ENCODE assay signal across 20 cellular contexts in genomic region chr16:85789773-85790172, GRCh38. TPM values are rescaled to one million over a fixed set of nuclear protein-coding genes. Genes with fewer than 3 reads are reported as not detected.
DNase-seq lines count a peak whose midpoint lies in the region; ATAC-seq, FAIRE-seq and TF ChIP-seq lines count a peak whose summit lies in the region.
"Had no signal": no experiment of that assay in that cellular context is flagged by ENCODE, and none has a peak within 500 bp of the region (broad histone marks: within the 10 kb centered on the region; RNA-seq: fewer than 3 reads in every experiment).

No MANE protein-coding gene starts in this region.

- no peaks in the 10 kb centered on the region for H3K27me3 Mint-ChIP-seq in CD4-positive, CD25-positive, alpha-beta regulatory T cell
- no peaks in the 10 kb centered on the region for H3K27me3 Mint-ChIP-seq in CD4-positive, alpha-beta T cell
- H3K27me3 Mint-ChIP-seq in activated CD8-positive, alpha-beta T cell treated with anti-CD3 and anti-CD28 coated beads for 36 hours, result no peaks in the 10 kb centered on the region
- H3K27me3 Mint-ChIP-seq: CD8-positive, alpha-beta memory T cell had no signal

- H3K4me3 ChIP-seq in CD4-positive, CD25-positive, alpha-beta regulatory T cell (ENCODE audit: low read depth, low read length), result no peak overlapping the region
- no peak overlapping the region for H3K4me3 ChIP-seq in endothelial cell of umbilical vein (replicated peaks in 1 of 3; ENCODE audit: insufficient read depth in 1 of 3, low read depth in 1 of 3, low read length in 3 of 3)
- H3K4me3 ChIP-seq: SJSA1 had no signal

- H3K9me3 Mint-ChIP-seq in CD4-positive, CD25-positive, alpha-beta regulatory T cell, result peaks cover 0 to 3% (median 0%) of the 10 kb centered on the region in 7 donors
- no peaks in the 10 kb centered on the region for H3K9me3 Mint-ChIP-seq in CD4-positive, alpha-beta T cell
- H3K9me3 Mint-ChIP-seq in activated CD8-positive, alpha-beta T cell treated with anti-CD3 and anti-CD28 coated beads for 36 hours, result no peaks in the 10 kb centered on the region
- H3K9me3 Mint-ChIP-seq: CD8-positive, alpha-beta memory T cell had no signal

- no peaks in the 10 kb centered on the region for H3K4me1 ChIP-seq in CD4-positive, CD25-positive, alpha-beta regulatory T cell (ENCODE audit: control insufficient read depth, insufficient read depth, low read length, poor library complexity, severe bottlenecking)
- peaks cover 11% of the 10 kb centered on the region for H3K4me1 ChIP-seq in endothelial cell of umbilical vein (ENCODE audit: control insufficient read depth, extremely low read depth, insufficient read depth, low read length)
- H3K4me1 ChIP-seq: SJSA1 had no signal

- no peak overlapping the region for H2AFZ ChIP-seq in endothelial cell of umbilical vein (ENCODE audit: low read depth, low read length)

- intact Hi-C loops in CD4-positive, alpha-beta T cell (cut with DNase I, micrococcal nuclease), result loop anchor here in 1 of 2 experiments (10.0 kb wide), 2 partner anchors 765 to 775 kb away; partner anchors contain the start of genes MTHFSD and ZDHHC7
- intact Hi-C loops in activated CD8-positive, alpha-beta T cell treated with anti-CD3 and anti-CD28 coated beads for 36 hours (cut with micrococcal nuclease), result no loop called here
- intact Hi-C loops in endothelial cell of umbilical vein (cut with micrococcal nuclease), result no loop called here

- no peaks in the 10 kb centered on the region for H3K9me3 ChIP-seq in CD4-positive, CD25-positive, alpha-beta regulatory T cell (ENCODE audit: control insufficient read depth in 2 of 2, low read length in 2 of 2)
- H3K9me3 ChIP-seq in CD4-positive, alpha-beta T cell (ENCODE audit: control insufficient read depth, low read length), result no peaks in the 10 kb centered on the region
- H3K9me3 ChIP-seq in endothelial cell of umbilical vein (replicated peaks; ENCODE audit: control insufficient read depth, insufficient read depth, low read length), result no peaks in the 10 kb centered on the region
- H3K9me3 ChIP-seq: SJSA1 had no signal

- H3K27ac ChIP-seq in CD4-positive, CD25-positive, alpha-beta regulatory T cell (ENCODE audit: insufficient read depth, low read length, poor library complexity, severe bottlenecking), result no peak overlapping the region
- H3K27ac ChIP-seq in CD4-positive, alpha-beta T cell (ENCODE audit: low read depth, low read length), result no peak overlapping the region
- no peak overlapping the region for H3K27ac ChIP-seq in endothelial cell of umbilical vein (ENCODE audit: insufficient read depth, low read depth, low read length)
- H3K27ac ChIP-seq: SJSA1 had no signal

- H3K9ac ChIP-seq in endothelial cell of umbilical vein (replicated peaks; ENCODE audit: extremely low read depth, insufficient read depth, low read length), result no peak overlapping the region

- H3K36me3 Mint-ChIP-seq in CD4-positive, CD25-positive, alpha-beta regulatory T cell, result peaks cover 50% of the 10 kb centered on the region
- H3K36me3 Mint-ChIP-seq in CD4-positive, alpha-beta T cell (ENCODE audit: low read depth), result peaks cover 88% of the 10 kb centered on the region
- H3K36me3 Mint-ChIP-seq in activated CD8-positive, alpha-beta T cell treated with anti-CD3 and anti-CD28 coated beads for 36 hours (ENCODE audit: low read depth), result peaks cover 62% of the 10 kb centered on the region

- CTCF ChIA-PET in CD4-positive, alpha-beta T cell (lab: Charles Lee), result interaction anchor here (1.0 to 1.3 kb wide), 2 partner anchors 29 to 32 kb away, joined by 3 to 5 read pairs; no protein-coding TSS in a partner anchor
- CTCF ChIA-PET in activated CD8-positive, alpha-beta T cell treated with anti-CD3 and anti-CD28 coated beads for 36 hours (lab: Charles Lee), result interaction anchor here (1.0 to 1.9 kb wide), 3 partner anchors 12 to 130 kb away, joined by 3 to 4 read pairs (median 3); no protein-coding TSS in a partner anchor
- CTCF ChIA-PET in endothelial cell of umbilical vein (lab: Charles Lee), result interaction anchor here (1.3 to 1.8 kb wide), 2 partner anchors 7 to 11 kb away, joined by 4 to 6 read pairs; no protein-coding TSS in a partner anchor

- peak in 1 of 3 donors; percentile 12 for DNase-seq in CD4-positive, CD25-positive, alpha-beta regulatory T cell
- no peak for DNase-seq in CD4-positive, alpha-beta T cell
- DNase-seq in activated CD8-positive, alpha-beta T cell treated with anti-CD3 and anti-CD28 coated beads for 36 hours, result no peak
- DNase-seq in endothelial cell of umbilical vein (ENCODE audit: low read depth, low spot score) (peak; percentile 44), pons (ENCODE audit: low spot score) (no peak), NCI-H1092 (lab: John Stamatoyannopoulos, UW) (no peak)
- DNase-seq: DMS53, GDM1, IMR-90, NCI-H1694, NCI-H2081 treated with DMSO at 0.1 percent for 48 hours, NCI-H2171 treated with DMSO at 0.1 percent for 48 hours, NCI-H526, OCI-M1 had no signal

- H3K4me2 ChIP-seq in endothelial cell of umbilical vein (ENCODE audit: insufficient read depth, low read length), result no peak overlapping the region

- no peak for TF ChIP-seq CTCF in CD4-positive, alpha-beta T cell (IDR thresholded peaks at IDR 0.05)
- no peak for TF ChIP-seq CTCF in activated CD8-positive, alpha-beta T cell treated with anti-CD3 and anti-CD28 coated beads for 36 hours (IDR thresholded peaks at IDR 0.05)
- TF ChIP-seq CTCF in endothelial cell of umbilical vein (IDR thresholded peaks at IDR 0.05; ENCODE audit: extremely low read depth in 1 of 2, insufficient read depth in 1 of 2, low read depth in 1 of 2, low read length in 2 of 2), result no peak

- peak overlapping the region; percentile 56 to 68 (median 65) for H3K27ac Mint-ChIP-seq in CD4-positive, CD25-positive, alpha-beta regulatory T cell
- peak overlapping the region; percentile 70 for H3K27ac Mint-ChIP-seq in CD4-positive, alpha-beta T cell
- peak overlapping the region; percentile 25 for H3K27ac Mint-ChIP-seq in activated CD8-positive, alpha-beta T cell treated with anti-CD3 and anti-CD28 coated beads for 36 hours

- no peaks in the 10 kb centered on the region for H3K9me1 ChIP-seq in endothelial cell of umbilical vein (replicated peaks; ENCODE audit: control insufficient read depth, extremely low read depth, insufficient read depth, low read length)

- POLR2A ChIA-PET in CD4-positive, alpha-beta T cell (lab: Charles Lee), result interaction anchor here (0.6 to 0.8 kb wide), 4 partner anchors 13 to 528 kb away, joined by 3 read pairs; no protein-coding TSS in a partner anchor
- POLR2A ChIA-PET in activated CD8-positive, alpha-beta T cell treated with anti-CD3 and anti-CD28 coated beads for 36 hours (lab: Charles Lee), result interaction anchor here (0.7 to 1.0 kb wide), 2 partner anchors 16 to 32 kb away, joined by 3 to 4 read pairs; no protein-coding TSS in a partner anchor
- POLR2A ChIA-PET in endothelial cell of umbilical vein (lab: Charles Lee), result no interaction called here

- dilution Hi-C loops in endothelial cell of umbilical vein (cut with MboI; ENCODE audit: extremely low pct_ligation_motif_present, low sequenced_read_pairs), result no loop called here

- ATAC-seq in CD4-positive, CD25-positive, alpha-beta regulatory T cell (ENCODE audit: low read depth in 2 of 2), result no peak
- peak; percentile 54 for ATAC-seq in CD4-positive, alpha-beta T cell (ENCODE audit: poor library complexity)
- no peak for ATAC-seq in activated CD8-positive, alpha-beta T cell treated with anti-CD3 and anti-CD28 coated beads for 36 hours
- no peak for ATAC-seq in HG03571 (IDR thresholded peaks at IDR 0.05; ENCODE audit: unreplicated experiment)
- ATAC-seq: Right ventricle myocardium inferior had no signal

- H3K36me3 ChIP-seq in CD4-positive, CD25-positive, alpha-beta regulatory T cell (ENCODE audit: control insufficient read depth, insufficient read depth, low read length), result peaks cover 63% of the 10 kb centered on the region
- peaks cover 8 to 24% of the 10 kb centered on the region in 2 experiments for H3K36me3 ChIP-seq in endothelial cell of umbilical vein (ENCODE audit: control insufficient read depth in 2 of 2, extremely low read depth in 1 of 2, insufficient read depth in 2 of 2, low read length in 2 of 2)

- no peak for TF ChIP-seq POLR2A in endothelial cell of umbilical vein (IDR thresholded peaks at IDR 0.05; ENCODE audit: low read depth, low read length)

- no peaks in the 10 kb centered on the region for H4K20me1 ChIP-seq in endothelial cell of umbilical vein (replicated peaks; ENCODE audit: control insufficient read depth, extremely low read depth, insufficient read depth, low read length)

- FAIRE-seq in endothelial cell of umbilical vein (lab: Jason Lieb, UNC), result peak; percentile 87
- FAIRE-seq: D721Med, H54 had no signal

- peaks cover 9 to 41% (median 34%) of the 10 kb centered on the region in 4 donors for H3K4me1 Mint-ChIP-seq in CD4-positive, CD25-positive, alpha-beta regulatory T cell
- H3K4me1 Mint-ChIP-seq in CD4-positive, alpha-beta T cell (ENCODE audit: low read depth), result peaks cover 58% of the 10 kb centered on the region
- peaks cover 35% of the 10 kb centered on the region for H3K4me1 Mint-ChIP-seq in activated CD8-positive, alpha-beta T cell treated with anti-CD3 and anti-CD28 coated beads for 36 hours (ENCODE audit: low read depth)

- peaks cover 82% of the 10 kb centered on the region for H3K79me2 ChIP-seq in endothelial cell of umbilical vein (ENCODE audit: control insufficient read depth, insufficient read depth, low read length)

- no TSS peak for BruUV-seq in endothelial cell of umbilical vein (replicated peaks; lab: Mats Ljungman, UMichigan)

- peak overlapping the region in 1 of 4 donors; percentile 24 for H3K4me3 Mint-ChIP-seq in CD4-positive, CD25-positive, alpha-beta regulatory T cell
- H3K4me3 Mint-ChIP-seq in CD4-positive, alpha-beta T cell, result peak overlapping the region; percentile 49
- H3K4me3 Mint-ChIP-seq in activated CD8-positive, alpha-beta T cell treated with anti-CD3 and anti-CD28 coated beads for 36 hours, result no peak overlapping the region

- no peaks in the 10 kb centered on the region for H3K27me3 ChIP-seq in CD4-positive, CD25-positive, alpha-beta regulatory T cell (ENCODE audit: control insufficient read depth, insufficient read depth, low read length)
- H3K27me3 ChIP-seq in CD4-positive, alpha-beta T cell (ENCODE audit: control insufficient read depth, insufficient read depth, low read length), result no peaks in the 10 kb centered on the region
- no peaks in the 10 kb centered on the region for H3K27me3 ChIP-seq in endothelial cell of umbilical vein (ENCODE audit: control insufficient read depth in 2 of 2, insufficient read depth in 2 of 2, low read length in 2 of 2)
- H3K27me3 ChIP-seq: SJSA1 had no signal

RNA-seq across cellular contexts. Expression of gene EMC8, which starts 9.6 kb away (rescaled TPM):
- 36.9 TPM for total RNA-seq in CD4-positive, CD25-positive, alpha-beta regulatory T cell
- polyA plus RNA-seq in CD4-positive, CD25-positive, alpha-beta regulatory T cell, result 10 to 100 TPM; 23.7 to 33.3 (median 26.5) TPM
- total RNA-seq in CD4-positive, alpha-beta T cell, result 10 to 100 TPM; 38.9 to 41.7 TPM
- total RNA-seq in activated CD8-positive, alpha-beta T cell treated with anti-CD3 and anti-CD28 coated beads for 36 hours, result 10 to 100 TPM; 32.4 to 38.6 TPM
- total RNA-seq in endothelial cell of umbilical vein, result 51.1 and 51.2 TPM in 2 replicates
- polyA plus RNA-seq in endothelial cell of umbilical vein, result 59.6 and 59.7 TPM in 2 replicates
- 44.6 and 47.9 TPM in 2 replicates for polyA plus RNA-seq in endothelial cell of umbilical vein (2011; cell fraction: cytosol; rRNA removed)
- polyA plus RNA-seq in endothelial cell of umbilical vein (2011; cell fraction: nucleus; rRNA removed), result 29.2 and 33.7 TPM in 2 replicates
- polyA plus RNA-seq in endothelial cell of umbilical vein (2012), result 30.7 and 33.4 TPM in 2 replicates
- 41.1 and 44.4 TPM in 2 replicates for polyA minus RNA-seq in endothelial cell of umbilical vein
- 55.3 TPM for polyA minus RNA-seq in endothelial cell of umbilical vein (2011; cell fraction: cytosol; rRNA and poly(A)+ RNA removed)
- 20.3 and 30.4 TPM in 2 replicates for polyA minus RNA-seq in endothelial cell of umbilical vein (2011; cell fraction: nucleus; rRNA and poly(A)+ RNA removed)

RNA-seq across cellular contexts. Expression of gene COX4I1, which starts 9.7 kb away (rescaled TPM):
- 476 TPM for total RNA-seq in CD4-positive, CD25-positive, alpha-beta regulatory T cell
- 1,000 to 10,000 TPM; 1,107 to 1,194 (median 1,127) TPM for polyA plus RNA-seq in CD4-positive, CD25-positive, alpha-beta regulatory T cell
- 100 to 1,000 TPM; 749 to 750 TPM for total RNA-seq in CD4-positive, alpha-beta T cell
- 100 to 1,000 TPM; 515 to 543 TPM for total RNA-seq in activated CD8-positive, alpha-beta T cell treated with anti-CD3 and anti-CD28 coated beads for 36 hours
- 535 and 560 TPM in 2 replicates for total RNA-seq in endothelial cell of umbilical vein
- polyA plus RNA-seq in endothelial cell of umbilical vein, result 795 and 953 TPM in 2 replicates
- polyA plus RNA-seq in endothelial cell of umbilical vein (2011; cell fraction: cytosol; rRNA removed), result 1,076 and 1,089 TPM in 2 replicates
- polyA plus RNA-seq in endothelial cell of umbilical vein (2011; cell fraction: nucleus; rRNA removed), result 416 and 432 TPM in 2 replicates
- 545 and 754 TPM in 2 replicates for polyA plus RNA-seq in endothelial cell of umbilical vein (2012)
- 381 and 419 TPM in 2 replicates for polyA minus RNA-seq in endothelial cell of umbilical vein
- 233 TPM for polyA minus RNA-seq in endothelial cell of umbilical vein (2011; cell fraction: cytosol; rRNA and poly(A)+ RNA removed)
- polyA minus RNA-seq in endothelial cell of umbilical vein (2011; cell fraction: nucleus; rRNA and poly(A)+ RNA removed), result 44.8 and 51.5 TPM in 2 replicates

RNA-seq across cellular contexts. Expression of gene C16orf74, which starts 38.9 kb away (rescaled TPM):
- total RNA-seq in CD4-positive, CD25-positive, alpha-beta regulatory T cell, result 5.5 TPM
- 10 to 100 TPM; 23.9 to 41.6 (median 28.4) TPM for polyA plus RNA-seq in CD4-positive, CD25-positive, alpha-beta regulatory T cell
- 1 to 10 TPM; 2.1 to 2.9 TPM for total RNA-seq in CD4-positive, alpha-beta T cell
- total RNA-seq in activated CD8-positive, alpha-beta T cell treated with anti-CD3 and anti-CD28 coated beads for 36 hours, result 1 to 10 TPM; 1.1 to 1.4 TPM
- total RNA-seq in endothelial cell of umbilical vein, result 30.9 and 38.7 TPM in 2 replicates
- 12.1 and 15.3 TPM in 2 replicates for polyA plus RNA-seq in endothelial cell of umbilical vein
- polyA plus RNA-seq in endothelial cell of umbilical vein (2011; cell fraction: cytosol; rRNA removed), result 11.9 and 15.8 TPM in 2 replicates
- 7.4 and 7.7 TPM in 2 replicates for polyA plus RNA-seq in endothelial cell of umbilical vein (2011; cell fraction: nucleus; rRNA removed)
- 28.8 and 47.0 TPM in 2 replicates for polyA plus RNA-seq in endothelial cell of umbilical vein (2012)
- polyA minus RNA-seq in endothelial cell of umbilical vein, result 1.4 and 2.4 TPM in 2 replicates
- polyA minus RNA-seq in endothelial cell of umbilical vein (2011; cell fraction: cytosol; rRNA and poly(A)+ RNA removed), result 6.0 TPM
- 2.3 and 2.4 TPM in 2 replicates for polyA minus RNA-seq in endothelial cell of umbilical vein (2011; cell fraction: nucleus; rRNA and poly(A)+ RNA removed)
